ENCODE assay signal across 31 cellular contexts in genomic region chr3:29912600-29913288, GRCh38.
"Had no signal": no experiment of that assay in that cellular context is flagged by ENCODE, and none has a peak within 500 bp of the region (broad histone marks: within the 10 kb centered on the region; RNA-seq: fewer than 3 reads in every experiment).

No MANE protein-coding gene starts in this region.

- ATAC-seq: activated CD4-positive, alpha-beta T cell treated with anti-CD3 and anti-CD28 coated beads for 36 hours; activated CD4-positive, CD25-positive, alpha-beta regulatory T cell treated with anti-CD3 and anti-CD28 coated beads, Interleukin-2, amount 50 U/mL, for 24 hours; activated CD8-positive, alpha-beta memory T cell treated with anti-CD3 and anti-CD28 coated beads, Interleukin-2, amount 10 ng/mL, durations not matched to agents 7 days and 5 days; activated CD8-positive, alpha-beta T cell treated with anti-CD3 and anti-CD28 coated beads, Interleukin-2, amount 10 ng/mL, durations not matched to agents 7 days and 5 days; activated naive CD8-positive, alpha-beta T cell treated with anti-CD3 and anti-CD28 coated beads, Interleukin-2, amount 50 U/mL, for 24 hours; WTC11 had no signal

- H3K27me3 ChIP-seq: ascending aorta, cardiac muscle cell had no signal

- H3K36me3 ChIP-seq: ascending aorta, cardiac muscle cell, WERI-Rb-1 had no signal

- DNase-seq: activated CD4-positive, alpha-beta memory T cell treated with anti-CD3 and anti-CD28 coated beads, Interleukin-2, amount 10 ng/mL, durations not matched to agents 7 days and 5 days; activated CD4-positive, alpha-beta T cell treated with anti-CD3 and anti-CD28 coated beads for 1 hour; activated CD4-positive, alpha-beta T cell treated with anti-CD3 and anti-CD28 coated beads for 36 hours; activated CD4-positive, alpha-beta T cell treated with anti-CD3 and anti-CD28 coated beads for 48 hours; activated CD4-positive, alpha-beta T cell treated with anti-CD3 and anti-CD28 coated beads, Interleukin-2, amount 10 ng/mL, durations not matched to agents 7 days and 5 days; activated CD4-positive, alpha-beta T cell treated with anti-CD3 and anti-CD28 coated beads, Interleukin-2, amount 50 U/mL, for 48 hours; activated CD4-positive, CD25-positive, alpha-beta regulatory T cell; activated CD8-positive, alpha-beta memory T cell treated with anti-CD3 and anti-CD28 coated beads for 24 hours; activated CD8-positive, alpha-beta memory T cell treated with anti-CD3 and anti-CD28 coated beads, Interleukin-2, amount 10 ng/mL, durations not matched to agents 7 days and 5 days; activated CD8-positive, alpha-beta memory T cell treated with anti-CD3 and anti-CD28 coated beads, Interleukin-2, amount 50 U/mL, for 48 hours; activated CD8-positive, alpha-beta T cell treated with anti-CD3 and anti-CD28 coated beads, Interleukin-2, amount 10 ng/mL, durations not matched to agents 7 days and 5 days; activated effector memory CD4-positive, alpha-beta T cell treated with Interleukin-2 at 50 U/mL for 16 hours; activated gamma-delta T cell; activated naive CD4-positive, alpha-beta T cell treated with anti-CD3 and anti-CD28 coated beads, Interleukin-2, amount 10 ng/mL, durations not matched to agents 7 days and 5 days; activated naive CD4-positive, alpha-beta T cell treated with Interleukin-2 at 50 U/mL for 16 hours; activated naive CD8-positive, alpha-beta T cell treated with anti-CD3 and anti-CD28 coated beads, Interleukin-2, amount 10 ng/mL, durations not matched to agents 7 days and 5 days; activated naive CD8-positive, alpha-beta T cell treated with anti-CD3 and anti-CD28 coated beads, Interleukin-2, amount 50 U/mL, for 24 hours; activated T-cell treated with anti-CD3 and anti-CD28 coated beads, Interleukin-2, amount 50 U/mL, for 24 hours; activated T-cell treated with anti-CD3 and anti-CD28 coated beads, Interleukin-2, amount 50 U/mL, for 48 hours; amygdala; anterior cingulate cortex; caudate nucleus; cerebellar nuclear complex; T-helper 1 cell; T-helper 2 cell; T-helper 9 cell; WERI-Rb-1 had no signal

- H3K4me3 ChIP-seq: ascending aorta, cardiac muscle cell had no signal

- H3K27ac ChIP-seq: ascending aorta, cardiac muscle cell, WERI-Rb-1 had no signal

- H3K9me3 ChIP-seq: ascending aorta had no signal
